ENCODE assay signal across 8 cellular contexts in genomic region chr14:100654814-100655795, GRCh38.
DNase-seq lines count a peak whose midpoint lies in the region; ATAC-seq and TF ChIP-seq lines count a peak whose summit lies in the region.

No MANE protein-coding gene starts in this region.

- H3K36me3 ChIP-seq in psoas muscle (ENCODE audit: insufficient read depth in 1 of 2, low read depth in 1 of 2) = no peaks in the 10 kb centered on the region

- no peak overlapping the region for H3K27ac ChIP-seq in psoas muscle

- intact Hi-C loops in psoas muscle (cut with DNase I) = no loop called here

- H3K4me3 ChIP-seq in fibroblast of the aortic adventitia (ENCODE audit: low read depth, low read length) (no peak overlapping the region), psoas muscle (no peak overlapping the region)

- H3K9me3 ChIP-seq in psoas muscle = no peaks in the 10 kb centered on the region

- 50 to 64% (median 62%) methylated on average over 27 to 43 of the region's 43 CpGs for WGBS in psoas muscle, 3 donors

- peaks cover 0 to 39% (median 1%) of the 10 kb centered on the region in 3 donors for H3K27me3 ChIP-seq in psoas muscle (ENCODE audit: insufficient read depth in 3 of 3, low read length in 2 of 3)

- no peaks in the 10 kb centered on the region for H3K4me1 ChIP-seq in psoas muscle

- DNase-seq in DMS 273 (lab: John Stamatoyannopoulos, UW; ENCODE audit: unreplicated experiment) (peak; percentile 68), DMS 273 treated with DMSO at 0.1 percent for 48 hours (lab: John Stamatoyannopoulos, UW) (no peak), NCI-H146 treated with DMSO at 0.1 percent for 48 hours (lab: John Stamatoyannopoulos, UW; ENCODE audit: unreplicated experiment) (peak; percentile 6), fibroblast of the aortic adventitia (ENCODE audit: low read depth) (no peak), psoas muscle (no peak), DMS153 (lab: John Stamatoyannopoulos, UW) (no peak)
- peak; percentile 73 for DNase-seq in activated CD8-positive, alpha-beta memory T cell treated with anti-CD3 and anti-CD28 coated beads, Interleukin-2, amount 50 U/mL, for 48 hours

- TF ChIP-seq CTCF in fibroblast of the aortic adventitia (IDR thresholded peaks at IDR 0.05; ENCODE audit: insufficient read depth, low read length) (peak; percentile 43), psoas muscle (IDR thresholded peaks at IDR 0.05) (peak; percentile 32)

- ATAC-seq in psoas muscle = peak in 1 of 4 donors; percentile 39
- no peak for ATAC-seq in HG03280 (IDR thresholded peaks at IDR 0.05; ENCODE audit: unreplicated experiment)

Comparison
In these comparisons a context has a peak if more than half of its experiments do, and no peak if none do; other contexts are left out.
1. DNase-seq: peak in DMS 273 (single experiment), NCI-H146 treated with DMSO at 0.1 percent for 48 hours (single experiment) and activated CD8-positive, alpha-beta memory T cell treated with anti-CD3 and anti-CD28 coated beads, Interleukin-2, amount 50 U/mL, for 48 hours (single experiment); none in DMS 273 treated with DMSO at 0.1 percent for 48 hours (single experiment), fibroblast of the aortic adventitia (single experiment), psoas muscle (0 of 2) and DMS153 (single experiment).